Comparison of ENCODE assay signal across 12 cellular contexts in genomic region chr9:32218100-32218767, GRCh38.
DNase-seq lines count a peak whose midpoint lies in the region; ATAC-seq and TF ChIP-seq lines count a peak whose summit lies in the region.
"Had no signal": no experiment of that assay in that cellular context is flagged by ENCODE, and none has a peak within 500 bp of the region (broad histone marks: within the 10 kb centered on the region; RNA-seq: fewer than 3 reads in every experiment).

No MANE protein-coding gene starts in this region.

- no peaks in the 10 kb centered on the region; the same call in none of the 2 replicates for H3K27me3 Mint-ChIP-seq in WTC11 (ENCODE audit: low read depth)
- H3K27me3 Mint-ChIP-seq: activated CD4-positive, alpha-beta T cell treated with anti-CD3 and anti-CD28 coated beads, Interleukin-2, amount 10 ng/mL, durations not matched to agents 7 days and 5 days had no signal

- H3K9me3 Mint-ChIP-seq in WTC11: peaks cover 32% of the 10 kb centered on the region

- no peak for DNase-seq in WTC11 (ENCODE audit: low spot score)
- no peak for DNase-seq in HEK293T (ENCODE audit: extremely low spot score)
- DNase-seq in mucosa of gallbladder (ENCODE audit: low spot score): no peak
- no peak for DNase-seq in NCI-H2196 treated with DMSO at 0.1 percent for 48 hours (lab: John Stamatoyannopoulos, UW; ENCODE audit: unreplicated experiment)
- DNase-seq: activated CD4-positive, alpha-beta T cell treated with anti-CD3 and anti-CD28 coated beads, Interleukin-2, amount 10 ng/mL, durations not matched to agents 7 days and 5 days; activated naive CD8-positive, alpha-beta T cell treated with anti-CD3 and anti-CD28 coated beads, Interleukin-2, amount 50 U/mL, for 24 hours had no signal

- peaks cover 29% of the 10 kb centered on the region for H3K4me1 Mint-ChIP-seq in WTC11
- H3K4me1 Mint-ChIP-seq: activated CD4-positive, alpha-beta T cell treated with anti-CD3 and anti-CD28 coated beads, Interleukin-2, amount 10 ng/mL, durations not matched to agents 7 days and 5 days; activated naive CD8-positive, alpha-beta T cell treated with anti-CD3 and anti-CD28 coated beads, Interleukin-2, amount 50 U/mL, for 24 hours; CD14-positive monocyte had no signal

- peak; percentile 99 for ATAC-seq in GM18858 (IDR thresholded peaks at IDR 0.05; ENCODE audit: unreplicated experiment)
- peak; percentile 99 for ATAC-seq in GM21447 (IDR thresholded peaks at IDR 0.05; ENCODE audit: unreplicated experiment)
- ATAC-seq in HG03045 (IDR thresholded peaks at IDR 0.05; ENCODE audit: unreplicated experiment): peak; percentile 96
- no peak for ATAC-seq in WTC11
- ATAC-seq in SK-N-SH treated with all-trans-retinoic acid at 6 μM for 48 hours: no peak
- ATAC-seq: activated naive CD8-positive, alpha-beta T cell treated with anti-CD3 and anti-CD28 coated beads, Interleukin-2, amount 50 U/mL, for 24 hours had no signal

- no peak for TF ChIP-seq CTCF in WTC11 (IDR thresholded peaks at IDR 0.05)

- H3K4me3 Mint-ChIP-seq in WTC11: no peak overlapping the region
- H3K4me3 Mint-ChIP-seq: activated CD4-positive, alpha-beta T cell treated with anti-CD3 and anti-CD28 coated beads, Interleukin-2, amount 10 ng/mL, durations not matched to agents 7 days and 5 days; activated naive CD8-positive, alpha-beta T cell treated with anti-CD3 and anti-CD28 coated beads, Interleukin-2, amount 50 U/mL, for 24 hours; CD14-positive monocyte had no signal

- POLR2A ChIA-PET in WTC11 (lab: Charles Lee): no interaction called here
- POLR2A ChIA-PET in HEK293T (lab: Yijun Ruan, JAX): no interaction called here

- H3K27ac Mint-ChIP-seq in WTC11: 0 out of 2 replicates have a peak overlapping the region, but pooled peaks have one; percentile 0
- H3K27ac Mint-ChIP-seq: activated CD4-positive, alpha-beta T cell treated with anti-CD3 and anti-CD28 coated beads, Interleukin-2, amount 10 ng/mL, durations not matched to agents 7 days and 5 days; activated naive CD8-positive, alpha-beta T cell treated with anti-CD3 and anti-CD28 coated beads, Interleukin-2, amount 50 U/mL, for 24 hours; CD14-positive monocyte; IgD-negative memory B cell had no signal

- peaks cover 29% of the 10 kb centered on the region for H3K36me3 Mint-ChIP-seq in WTC11
- H3K36me3 Mint-ChIP-seq: CD14-positive monocyte had no signal

- CTCF ChIA-PET in WTC11 (lab: Charles Lee): no interaction called here
- CTCF ChIA-PET in HEK293T (lab: Yijun Ruan, JAX): no interaction called here

TF ChIP-seq in WTC11, 78 proteins besides CTCF, POLR2A, EP300 and RAD21:
- no peak for TF ChIP-seq ZNF219 (CRISPR knock-in tag; IDR thresholded peaks at IDR 0.05; ENCODE audit: borderline replicate concordance)
- no peak for TF ChIP-seq NR1H2 (CRISPR knock-in tag; IDR thresholded peaks at IDR 0.05)

TF ChIP-seq in HEK293T, 16 proteins besides CTCF, POLR2A, EP300 and RAD21:
- TF ChIP-seq TARDBP (IDR thresholded peaks at IDR 0.05) (no peak), SP1 (IDR thresholded peaks at IDR 0.05) (no peak), ELF4 (IDR thresholded peaks at IDR 0.05) (no peak), FOXK2 (IDR thresholded peaks at IDR 0.05) (no peak), CTBP1 (IDR thresholded peaks at IDR 0.05; ENCODE audit: borderline replicate concordance) (no peak), LEF1 (IDR thresholded peaks at IDR 0.05; ENCODE audit: borderline replicate concordance) (no peak), HDGF (IDR thresholded peaks at IDR 0.05; ENCODE audit: borderline replicate concordance) (no peak), ARNT (IDR thresholded peaks at IDR 0.05) (no peak), L3MBTL2 (conservative IDR thresholded peaks at IDR 0.05) (no peak), FOXM1 (IDR thresholded peaks at IDR 0.05; ENCODE audit: borderline replicate concordance) (no peak), BHLHE40 (IDR thresholded peaks at IDR 0.05; ENCODE audit: borderline replicate concordance) (no peak), NFRKB (IDR thresholded peaks at IDR 0.05) (no peak)
TF ChIP-seq in HEK293T: peak in this region for 0.

TF ChIP-seq in SK-N-SH treated with all-trans-retinoic acid at 6 μM for 48 hours, 23 proteins besides CTCF, POLR2A, EP300 and RAD21:
- no peak for TF ChIP-seq TCF4 (CRISPR knock-in tag; IDR thresholded peaks at IDR 0.05; ENCODE audit: borderline replicate concordance)
- TF ChIP-seq ZNF8 (CRISPR knock-in tag; IDR thresholded peaks at IDR 0.05): no peak
- TF ChIP-seq RARB (CRISPR knock-in tag; IDR thresholded peaks at IDR 0.05): no peak
- TF ChIP-seq ZNF565 (CRISPR knock-in tag; conservative IDR thresholded peaks at IDR 0.05; ENCODE audit: low read depth): no peak
- no peak for TF ChIP-seq PPARA (CRISPR knock-in tag; IDR thresholded peaks at IDR 0.05; ENCODE audit: borderline replicate concordance)

Comparison
In these comparisons a context has a peak if more than half of its experiments do, and no peak if none do; other contexts are left out.
1. ATAC-seq: peak in GM18858 (single experiment), GM21447 (single experiment) and HG03045 (single experiment); none in WTC11 (single experiment) and SK-N-SH treated with all-trans-retinoic acid at 6 μM for 48 hours (single experiment).